Comparison of ENCODE assay signal across 21 cellular contexts in the genomic region with DNA sequence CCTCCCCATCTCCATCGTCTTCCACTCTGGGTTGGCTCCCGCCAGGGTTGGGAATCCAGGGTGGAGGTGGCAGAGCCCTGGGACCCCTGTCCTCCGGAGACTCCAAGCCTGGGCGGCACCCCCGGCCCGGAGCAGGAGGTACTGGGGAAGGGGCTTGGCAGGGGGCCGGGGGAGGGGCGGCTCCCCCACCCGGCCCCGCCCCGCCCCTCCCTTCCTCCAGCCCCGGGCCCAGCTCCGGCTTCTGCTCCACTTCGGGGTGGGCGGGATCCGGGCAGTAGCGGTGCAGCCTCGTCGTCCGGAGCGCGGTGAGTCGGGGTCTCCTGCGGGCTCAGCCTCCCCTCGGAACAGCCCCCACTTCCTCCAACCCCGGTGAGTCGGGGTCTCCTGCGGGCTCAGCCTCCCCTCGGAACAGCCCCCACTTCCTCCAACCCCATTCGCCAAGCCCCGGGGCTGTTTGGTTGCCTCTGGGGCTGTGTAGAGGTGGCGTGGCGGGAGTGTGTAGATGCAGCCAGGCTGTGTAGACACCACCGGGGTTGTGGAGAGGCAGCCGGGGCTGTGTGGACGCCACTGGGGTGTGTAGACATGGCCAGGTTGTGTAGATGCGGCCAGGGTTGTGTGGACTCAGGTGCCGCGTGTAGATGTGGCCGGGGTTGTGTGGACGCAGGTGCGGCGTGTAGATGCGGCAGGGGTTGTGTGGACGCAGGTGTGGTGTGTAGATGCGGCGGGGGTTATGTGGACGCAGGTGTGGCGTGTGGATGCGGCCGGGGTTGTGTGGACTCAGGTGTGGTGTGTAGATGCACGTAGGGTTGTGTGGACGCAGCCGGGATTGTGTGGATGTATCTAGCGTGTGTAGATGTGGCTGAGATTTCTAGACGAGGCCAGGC. TPM values are rescaled to one million over a fixed set of nuclear protein-coding genes. Genes with fewer than 3 reads are reported as not detected.
DNase-seq lines count a peak whose midpoint lies in the region; ATAC-seq and TF ChIP-seq lines count a peak whose summit lies in the region.
"Had no signal": no experiment of that assay in that cellular context is flagged by ENCODE, and none has a peak within 500 bp of the region (broad histone marks: within the 10 kb centered on the region; RNA-seq: fewer than 3 reads in every experiment).

A gene (plus strand): TSS at position 274 of the 884 bp plus-strand sequence. CDS start 29,521 bp downstream, outside the sequence.

- no peak for TF ChIP-seq CTCF in HEK293 (tag by site-specific recombination; IDR thresholded peaks at IDR 0.05)
- no peak for TF ChIP-seq CTCF in chondrocyte (IDR thresholded peaks at IDR 0.05)
- TF ChIP-seq CTCF in gastrocnemius medialis (IDR thresholded peaks at IDR 0.05 in 4 of 5, conservative IDR thresholded peaks at IDR 0.05 in 1 of 5): no peak
- no peak for TF ChIP-seq CTCF in thyroid gland (IDR thresholded peaks at IDR 0.05)

- TF ChIP-seq POLR2A in gastrocnemius medialis (IDR thresholded peaks at IDR 0.05) (no peak), thyroid gland (IDR thresholded peaks at IDR 0.05) (no peak)

- H3K4me1 ChIP-seq in HEK293 (ENCODE audit: control insufficient read depth, insufficient read depth, low read length): no peaks in the 10 kb centered on the region
- peaks cover 0 to 5% of the 10 kb centered on the region in 2 donors for H3K4me1 ChIP-seq in gastrocnemius medialis
- H3K4me1 ChIP-seq in thyroid gland: no peaks in the 10 kb centered on the region
- H3K4me1 ChIP-seq: pancreas, upper lobe of left lung had no signal

- H3K4me3 Mint-ChIP-seq in chondrocyte (ENCODE audit: unreplicated experiment): no peak within 1 kb of the TSS
- peak within 1 kb of the TSS in 2 of 8 donors; percentile 37 to 72 for H3K4me3 Mint-ChIP-seq in naive B cell
- H3K4me3 Mint-ChIP-seq: activated CD4-positive, alpha-beta T cell treated with anti-CD3 and anti-CD28 coated beads, Interleukin-2, amount 10 ng/mL, durations not matched to agents 7 days and 5 days; central memory CD8-positive, alpha-beta T cell; stimulated activated naive CD8-positive, alpha-beta T cell treated with anti-CD3 and anti-CD28 coated beads, Interleukin-15, Interleukin-2, amounts not matched to agents 100 ng/mL and 50 ng/mL, for 24 hours had no signal

- H3K36me3 ChIP-seq in HEK293 (ENCODE audit: control insufficient read depth in 2 of 2, insufficient read depth in 1 of 2, low read length in 2 of 2): no peaks in the 10 kb centered on the region
- no peaks in the 10 kb centered on the region for H3K36me3 ChIP-seq in gastrocnemius medialis
- H3K36me3 ChIP-seq in thyroid gland: no peaks in the 10 kb centered on the region
- H3K36me3 ChIP-seq: left ventricle myocardium inferior, pancreas, sigmoid colon, upper lobe of left lung had no signal

- CTCF ChIA-PET in HEK293 (lab: Yijun Ruan, JAX): no interaction called here

- H3K4me3 ChIP-seq in HEK293 (ENCODE audit: low read depth, low read length) (no peak within 1 kb of the TSS), gastrocnemius medialis (no peak within 1 kb of the TSS), thyroid gland (replicated peaks in 1 of 3) (no peak within 1 kb of the TSS)
- H3K4me3 ChIP-seq: esophagus muscularis mucosa, left ventricle myocardium inferior, pancreas, sigmoid colon, upper lobe of left lung had no signal

- ATAC-seq in naive B cell (ENCODE audit: low read depth in 2 of 2): peak; percentile 27 to 28
- ATAC-seq in gastrocnemius medialis: no peak
- no peak for ATAC-seq in HG03039 (IDR thresholded peaks at IDR 0.05; ENCODE audit: unreplicated experiment)

- no peak within 1 kb of the TSS for H3K27ac ChIP-seq in HEK293 (ENCODE audit: extremely low read depth, low read depth, low read length)
- no peak within 1 kb of the TSS for H3K27ac ChIP-seq in gastrocnemius medialis
- no peak within 1 kb of the TSS for H3K27ac ChIP-seq in thyroid gland
- H3K27ac ChIP-seq: esophagus muscularis mucosa, left ventricle myocardium inferior, pancreas, sigmoid colon, upper lobe of left lung had no signal

- H3K27ac Mint-ChIP-seq in chondrocyte (ENCODE audit: unreplicated experiment) (no peak within 1 kb of the TSS), naive B cell (peak within 1 kb of the TSS in 4 of 6 donors; percentile 11 to 76 (median 44))
- H3K27ac Mint-ChIP-seq: activated CD4-positive, alpha-beta T cell treated with anti-CD3 and anti-CD28 coated beads, Interleukin-2, amount 10 ng/mL, durations not matched to agents 7 days and 5 days; stimulated activated naive CD8-positive, alpha-beta T cell treated with anti-CD3 and anti-CD28 coated beads, Interleukin-15, Interleukin-2, amounts not matched to agents 100 ng/mL and 50 ng/mL, for 24 hours had no signal

- peaks cover 16% of the 10 kb centered on the region for H3K27me3 Mint-ChIP-seq in chondrocyte (ENCODE audit: low read depth)
- H3K27me3 Mint-ChIP-seq in naive B cell: peaks cover 9 to 15% (median 13%) of the 10 kb centered on the region in 3 donors

- intact Hi-C loops in gastrocnemius medialis (cut with DNase I; ENCODE audit: low total_unique reads): no loop called here
- intact Hi-C loops in thyroid gland (cut with DNase I): no loop called here

- H3K9me3 Mint-ChIP-seq in chondrocyte (ENCODE audit: low read depth) (no peaks in the 10 kb centered on the region), naive B cell (peaks cover 0 to 5% (median 0%) of the 10 kb centered on the region in 7 donors)
- H3K9me3 Mint-ChIP-seq: activated CD4-positive, alpha-beta T cell treated with anti-CD3 and anti-CD28 coated beads, Interleukin-2, amount 10 ng/mL, durations not matched to agents 7 days and 5 days; central memory CD8-positive, alpha-beta T cell; stimulated activated naive CD8-positive, alpha-beta T cell treated with anti-CD3 and anti-CD28 coated beads, Interleukin-15, Interleukin-2, amounts not matched to agents 100 ng/mL and 50 ng/mL, for 24 hours had no signal

- POLR2A ChIA-PET in HEK293 (lab: Yijun Ruan, JAX): no interaction called here

- no peaks in the 10 kb centered on the region for H3K9me3 ChIP-seq in HEK293 (ENCODE audit: control insufficient read depth, insufficient read depth, low read depth, low read length)
- H3K9me3 ChIP-seq in gastrocnemius medialis: no peaks in the 10 kb centered on the region
- H3K9me3 ChIP-seq in thyroid gland: no peaks in the 10 kb centered on the region
- H3K9me3 ChIP-seq: esophagus muscularis mucosa, left ventricle myocardium inferior, pancreas, sigmoid colon, upper lobe of left lung had no signal

- H3K4me1 Mint-ChIP-seq in chondrocyte (ENCODE audit: low read depth) (no peaks in the 10 kb centered on the region), naive B cell (peaks cover 11 to 18% (median 12%) of the 10 kb centered on the region in 3 donors)
- H3K4me1 Mint-ChIP-seq: central memory CD8-positive, alpha-beta T cell had no signal

- H3K36me3 Mint-ChIP-seq in chondrocyte (ENCODE audit: low read depth) (peaks cover 1% of the 10 kb centered on the region), naive B cell (peaks cover 0 to 5% of the 10 kb centered on the region in 2 donors)

- peak; percentile 57 for DNase-seq in D341Med (ENCODE audit: low spot score)
- DNase-seq in chondrocyte (ENCODE audit: low spot score): peak; percentile 88
- no peak for DNase-seq in naive B cell
- no peak for DNase-seq in gastrocnemius medialis
- DNase-seq in thyroid gland: no peak
- DNase-seq in pons (ENCODE audit: low spot score): no peak
- DNase-seq: activated CD4-positive, alpha-beta T cell treated with anti-CD3 and anti-CD28 coated beads, Interleukin-2, amount 10 ng/mL, durations not matched to agents 7 days and 5 days; activated naive CD4-positive, alpha-beta T cell treated with Interleukin-2 at 50 U/mL for 16 hours; aorta; effector CD4-positive, alpha-beta T cell; left ventricle myocardium inferior; NCI-H1694 treated with DMSO at 0.1 percent for 48 hours; NCI-H226; sigmoid colon; upper lobe of left lung had no signal

- H3K27me3 ChIP-seq in gastrocnemius medialis (peaks cover 29 to 43% (median 40%) of the 10 kb centered on the region in 3 donors), thyroid gland (no peaks in the 10 kb centered on the region)

- in situ Hi-C loops in gastrocnemius medialis (cut with MboI; ENCODE audit: low sequenced_read_pairs in 4 of 4): no loop called here

- WGBS in thyroid gland, 2 donors: 53 to 57% methylated on average over 29 to 33 of the region's 56 CpGs

TF ChIP-seq in HEK293, 187 proteins besides CTCF, POLR2A, EP300 and RAD21 (continues in another document):
- TF ChIP-seq ZNF548 (tag by site-specific recombination; IDR thresholded peaks at IDR 0.05) (no peak), KLF1 (tag by site-specific recombination; IDR thresholded peaks at IDR 0.05) (0 out of 2 replicates have a peak, but pooled peaks have one; percentile 1), ZNF112 (tag by site-specific recombination; IDR thresholded peaks at IDR 0.05) (no peak)
- TF ChIP-seq, protein P1, sequence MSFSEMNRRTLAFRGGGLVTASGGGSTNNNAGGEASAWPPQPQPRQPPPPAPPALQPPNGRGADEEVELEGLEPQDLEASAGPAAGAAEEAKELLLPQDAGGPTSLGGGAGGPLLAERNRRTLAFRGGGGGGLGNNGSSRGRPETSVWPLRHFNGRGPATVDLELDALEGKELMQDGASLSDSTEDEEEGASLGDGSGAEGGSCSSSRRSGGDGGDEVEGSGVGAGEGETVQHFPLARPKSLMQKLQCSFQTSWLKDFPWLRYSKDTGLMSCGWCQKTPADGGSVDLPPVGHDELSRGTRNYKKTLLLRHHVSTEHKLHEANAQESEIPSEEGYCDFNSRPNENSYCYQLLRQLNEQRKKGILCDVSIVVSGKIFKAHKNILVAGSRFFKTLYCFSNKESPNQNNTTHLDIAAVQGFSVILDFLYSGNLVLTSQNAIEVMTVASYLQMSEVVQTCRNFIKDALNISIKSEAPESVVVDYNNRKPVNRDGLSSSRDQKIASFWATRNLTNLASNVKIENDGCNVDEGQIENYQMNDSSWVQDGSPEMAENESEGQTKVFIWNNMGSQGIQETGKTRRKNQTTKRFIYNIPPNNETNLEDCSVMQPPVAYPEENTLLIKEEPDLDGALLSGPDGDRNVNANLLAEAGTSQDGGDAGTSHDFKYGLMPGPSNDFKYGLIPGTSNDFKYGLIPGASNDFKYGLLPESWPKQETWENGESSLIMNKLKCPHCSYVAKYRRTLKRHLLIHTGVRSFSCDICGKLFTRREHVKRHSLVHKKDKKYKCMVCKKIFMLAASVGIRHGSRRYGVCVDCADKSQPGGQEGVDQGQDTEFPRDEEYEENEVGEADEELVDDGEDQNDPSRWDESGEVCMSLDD (tag by site-specific recombination; IDR thresholded peaks at IDR 0.05): 0 out of 2 replicates have a peak, but pooled peaks have one; percentile 17

RNA-seq across cellular contexts. Expression of the gene that starts here (rescaled TPM):
- 0.15 to 0.26 TPM in 2 of 3 replicates, not detected in the other for total RNA-seq in chondrocyte
- not detected for polyA plus RNA-seq in naive B cell (ENCODE audit: low read depth in 6 of 6)
- total RNA-seq in gastrocnemius medialis: not detected
- under 1 TPM in 2 of 4 donors, not detected in 2; 0.13 to 0.78 TPM for total RNA-seq in thyroid gland
- total RNA-seq: activated CD4-positive, alpha-beta T cell treated with anti-CD3 and anti-CD28 coated beads, Interleukin-2, amount 10 ng/mL, durations not matched to agents 7 days and 5 days; left ventricle myocardium inferior had no signal
- polyA plus RNA-seq: aorta had no signal

Comparison
In these comparisons a context has a peak if more than half of its experiments do, and no peak if none do; other contexts are left out.
1. Peak in DNase-seq in chondrocyte; RNA of the gene not detected or under 1 TPM.
2. Peak in ATAC-seq in naive B cell; RNA of the gene not detected or under 1 TPM.